ENCODE assay signal across 1 cellular context in the genomic region with DNA sequence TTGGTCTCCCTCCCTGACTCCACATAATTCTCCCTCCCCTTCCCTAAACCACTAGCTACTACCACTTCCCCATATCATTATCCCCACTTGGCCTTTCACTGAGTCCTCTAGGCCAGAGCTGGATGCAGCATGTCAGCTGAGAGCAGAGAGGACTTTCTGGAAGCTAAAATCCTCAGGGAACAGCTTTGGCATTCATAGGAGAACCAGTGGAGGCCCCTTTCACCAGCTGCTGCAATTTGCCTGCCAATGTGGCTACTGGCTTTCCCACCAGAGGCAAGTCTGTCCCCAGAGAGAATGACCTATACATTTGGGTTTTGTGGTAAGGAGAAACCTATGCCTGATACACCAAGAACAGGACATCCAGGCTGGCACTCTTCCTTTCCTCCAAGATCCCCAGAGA.
TF ChIP-seq lines count a peak whose summit lies in the region.

No MANE protein-coding gene starts in this region.

TF ChIP-seq in GM23338, 12 proteins besides CTCF, POLR2A, EP300 and RAD21 (continued from another document):
- TF ChIP-seq, protein P1, sequence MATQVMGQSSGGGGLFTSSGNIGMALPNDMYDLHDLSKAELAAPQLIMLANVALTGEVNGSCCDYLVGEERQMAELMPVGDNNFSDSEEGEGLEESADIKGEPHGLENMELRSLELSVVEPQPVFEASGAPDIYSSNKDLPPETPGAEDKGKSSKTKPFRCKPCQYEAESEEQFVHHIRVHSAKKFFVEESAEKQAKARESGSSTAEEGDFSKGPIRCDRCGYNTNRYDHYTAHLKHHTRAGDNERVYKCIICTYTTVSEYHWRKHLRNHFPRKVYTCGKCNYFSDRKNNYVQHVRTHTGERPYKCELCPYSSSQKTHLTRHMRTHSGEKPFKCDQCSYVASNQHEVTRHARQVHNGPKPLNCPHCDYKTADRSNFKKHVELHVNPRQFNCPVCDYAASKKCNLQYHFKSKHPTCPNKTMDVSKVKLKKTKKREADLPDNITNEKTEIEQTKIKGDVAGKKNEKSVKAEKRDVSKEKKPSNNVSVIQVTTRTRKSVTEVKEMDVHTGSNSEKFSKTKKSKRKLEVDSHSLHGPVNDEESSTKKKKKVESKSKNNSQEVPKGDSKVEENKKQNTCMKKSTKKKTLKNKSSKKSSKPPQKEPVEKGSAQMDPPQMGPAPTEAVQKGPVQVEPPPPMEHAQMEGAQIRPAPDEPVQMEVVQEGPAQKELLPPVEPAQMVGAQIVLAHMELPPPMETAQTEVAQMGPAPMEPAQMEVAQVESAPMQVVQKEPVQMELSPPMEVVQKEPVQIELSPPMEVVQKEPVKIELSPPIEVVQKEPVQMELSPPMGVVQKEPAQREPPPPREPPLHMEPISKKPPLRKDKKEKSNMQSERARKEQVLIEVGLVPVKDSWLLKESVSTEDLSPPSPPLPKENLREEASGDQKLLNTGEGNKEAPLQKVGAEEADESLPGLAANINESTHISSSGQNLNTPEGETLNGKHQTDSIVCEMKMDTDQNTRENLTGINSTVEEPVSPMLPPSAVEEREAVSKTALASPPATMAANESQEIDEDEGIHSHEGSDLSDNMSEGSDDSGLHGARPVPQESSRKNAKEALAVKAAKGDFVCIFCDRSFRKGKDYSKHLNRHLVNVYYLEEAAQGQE (IDR thresholded peaks at IDR 0.05; ENCODE audit: unreplicated experiment): no peak
- TF ChIP-seq NANOG (IDR thresholded peaks at IDR 0.05; ENCODE audit: borderline replicate concordance) (no peak), EZH2phosphoT487 (IDR thresholded peaks at IDR 0.05; ENCODE audit: unreplicated experiment) (no peak), EZH2 (IDR thresholded peaks at IDR 0.05; ENCODE audit: low read depth, unreplicated experiment) (no peak), CREB1 (CRISPR knock-in tag; IDR thresholded peaks at IDR 0.05; ENCODE audit: low read depth) (no peak), ZNF114 (CRISPR knock-in tag; IDR thresholded peaks at IDR 0.05) (no peak), STAT1 (IDR thresholded peaks at IDR 0.05; ENCODE audit: unreplicated experiment) (no peak), JUNB (IDR thresholded peaks at IDR 0.05; ENCODE audit: unreplicated experiment) (no peak)
- TF ChIP-seq, protein P2, sequence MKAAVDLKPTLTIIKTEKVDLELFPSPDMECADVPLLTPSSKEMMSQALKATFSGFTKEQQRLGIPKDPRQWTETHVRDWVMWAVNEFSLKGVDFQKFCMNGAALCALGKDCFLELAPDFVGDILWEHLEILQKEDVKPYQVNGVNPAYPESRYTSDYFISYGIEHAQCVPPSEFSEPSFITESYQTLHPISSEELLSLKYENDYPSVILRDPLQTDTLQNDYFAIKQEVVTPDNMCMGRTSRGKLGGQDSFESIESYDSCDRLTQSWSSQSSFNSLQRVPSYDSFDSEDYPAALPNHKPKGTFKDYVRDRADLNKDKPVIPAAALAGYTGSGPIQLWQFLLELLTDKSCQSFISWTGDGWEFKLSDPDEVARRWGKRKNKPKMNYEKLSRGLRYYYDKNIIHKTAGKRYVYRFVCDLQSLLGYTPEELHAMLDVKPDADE (IDR thresholded peaks at IDR 0.05): no peak
- TF ChIP-seq, protein P3, sequence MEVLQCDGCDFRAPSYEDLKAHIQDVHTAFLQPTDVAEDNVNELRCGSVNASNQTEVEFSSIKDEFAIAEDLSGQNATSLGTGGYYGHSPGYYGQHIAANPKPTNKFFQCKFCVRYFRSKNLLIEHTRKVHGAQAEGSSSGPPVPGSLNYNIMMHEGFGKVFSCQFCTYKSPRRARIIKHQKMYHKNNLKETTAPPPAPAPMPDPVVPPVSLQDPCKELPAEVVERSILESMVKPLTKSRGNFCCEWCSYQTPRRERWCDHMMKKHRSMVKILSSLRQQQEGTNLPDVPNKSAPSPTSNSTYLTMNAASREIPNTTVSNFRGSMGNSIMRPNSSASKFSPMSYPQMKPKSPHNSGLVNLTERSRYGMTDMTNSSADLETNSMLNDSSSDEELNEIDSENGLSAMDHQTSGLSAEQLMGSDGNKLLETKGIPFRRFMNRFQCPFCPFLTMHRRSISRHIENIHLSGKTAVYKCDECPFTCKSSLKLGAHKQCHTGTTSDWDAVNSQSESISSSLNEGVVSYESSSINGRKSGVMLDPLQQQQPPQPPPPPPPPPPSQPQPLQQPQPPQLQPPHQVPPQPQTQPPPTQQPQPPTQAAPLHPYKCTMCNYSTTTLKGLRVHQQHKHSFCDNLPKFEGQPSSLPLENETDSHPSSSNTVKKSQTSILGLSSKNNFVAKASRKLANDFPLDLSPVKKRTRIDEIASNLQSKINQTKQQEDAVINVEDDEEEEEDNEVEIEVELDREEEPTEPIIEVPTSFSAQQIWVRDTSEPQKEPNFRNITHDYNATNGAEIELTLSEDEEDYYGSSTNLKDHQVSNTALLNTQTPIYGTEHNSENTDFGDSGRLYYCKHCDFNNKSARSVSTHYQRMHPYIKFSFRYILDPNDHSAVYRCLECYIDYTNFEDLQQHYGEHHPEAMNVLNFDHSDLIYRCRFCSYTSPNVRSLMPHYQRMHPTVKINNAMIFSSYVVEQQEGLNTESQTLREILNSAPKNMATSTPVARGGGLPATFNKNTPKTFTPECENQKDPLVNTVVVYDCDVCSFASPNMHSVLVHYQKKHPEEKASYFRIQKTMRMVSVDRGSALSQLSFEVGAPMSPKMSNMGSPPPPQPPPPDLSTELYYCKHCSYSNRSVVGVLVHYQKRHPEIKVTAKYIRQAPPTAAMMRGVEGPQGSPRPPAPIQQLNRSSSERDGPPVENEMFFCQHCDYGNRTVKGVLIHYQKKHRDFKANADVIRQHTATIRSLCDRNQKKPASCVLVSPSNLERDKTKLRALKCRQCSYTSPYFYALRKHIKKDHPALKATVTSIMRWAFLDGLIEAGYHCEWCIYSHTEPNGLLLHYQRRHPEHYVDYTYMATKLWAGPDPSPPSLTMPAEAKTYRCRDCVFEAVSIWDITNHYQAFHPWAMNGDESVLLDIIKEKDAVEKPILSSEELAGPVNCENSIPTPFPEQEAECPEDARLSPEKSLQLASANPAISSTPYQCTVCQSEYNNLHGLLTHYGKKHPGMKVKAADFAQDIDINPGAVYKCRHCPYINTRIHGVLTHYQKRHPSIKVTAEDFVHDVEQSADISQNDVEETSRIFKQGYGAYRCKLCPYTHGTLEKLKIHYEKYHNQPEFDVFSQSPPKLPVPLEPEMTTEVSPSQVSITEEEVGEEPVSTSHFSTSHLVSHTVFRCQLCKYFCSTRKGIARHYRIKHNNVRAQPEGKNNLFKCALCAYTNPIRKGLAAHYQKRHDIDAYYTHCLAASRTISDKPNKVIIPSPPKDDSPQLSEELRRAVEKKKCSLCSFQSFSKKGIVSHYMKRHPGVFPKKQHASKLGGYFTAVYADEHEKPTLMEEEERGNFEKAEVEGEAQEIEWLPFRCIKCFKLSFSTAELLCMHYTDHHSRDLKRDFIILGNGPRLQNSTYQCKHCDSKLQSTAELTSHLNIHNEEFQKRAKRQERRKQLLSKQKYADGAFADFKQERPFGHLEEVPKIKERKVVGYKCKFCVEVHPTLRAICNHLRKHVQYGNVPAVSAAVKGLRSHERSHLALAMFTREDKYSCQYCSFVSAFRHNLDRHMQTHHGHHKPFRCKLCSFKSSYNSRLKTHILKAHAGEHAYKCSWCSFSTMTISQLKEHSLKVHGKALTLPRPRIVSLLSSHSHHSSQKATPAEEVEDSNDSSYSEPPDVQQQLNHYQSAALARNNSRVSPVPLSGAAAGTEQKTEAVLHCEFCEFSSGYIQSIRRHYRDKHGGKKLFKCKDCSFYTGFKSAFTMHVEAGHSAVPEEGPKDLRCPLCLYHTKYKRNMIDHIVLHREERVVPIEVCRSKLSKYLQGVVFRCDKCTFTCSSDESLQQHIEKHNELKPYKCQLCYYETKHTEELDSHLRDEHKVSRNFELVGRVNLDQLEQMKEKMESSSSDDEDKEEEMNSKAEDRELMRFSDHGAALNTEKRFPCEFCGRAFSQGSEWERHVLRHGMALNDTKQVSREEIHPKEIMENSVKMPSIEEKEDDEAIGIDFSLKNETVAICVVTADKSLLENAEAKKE (CRISPR knock-in tag; IDR thresholded peaks at IDR 0.05): no peak
